17 cellular contexts compared by ENCODE assay signal in the genomic region with DNA sequence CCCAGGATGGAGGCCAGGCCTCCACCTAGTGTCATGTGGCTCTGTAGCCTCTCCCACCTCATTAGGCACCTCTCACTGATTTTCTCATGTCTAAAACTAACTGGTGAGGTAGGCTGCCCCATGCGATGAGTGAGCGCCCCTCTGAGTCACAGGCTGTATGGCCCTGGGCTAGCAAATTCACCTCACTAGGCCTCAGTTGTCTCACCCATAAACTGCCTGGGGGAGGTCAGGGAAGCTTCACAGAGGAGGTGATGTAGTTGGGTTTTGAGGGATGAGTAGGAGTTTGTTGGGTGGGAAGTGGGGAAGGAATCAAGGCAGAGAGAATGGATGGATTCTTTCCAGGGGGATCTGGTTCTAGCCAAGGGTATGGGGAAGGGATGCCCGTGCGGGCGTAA. TPM values are rescaled to one million over a fixed set of nuclear protein-coding genes. Genes with fewer than 3 reads are reported as not detected.
DNase-seq lines count a peak whose midpoint lies in the region; ATAC-seq and TF ChIP-seq lines count a peak whose summit lies in the region.
"Had no signal": no experiment of that assay in that cellular context is flagged by ENCODE, and none has a peak within 500 bp of the region (broad histone marks: within the 10 kb centered on the region; RNA-seq: fewer than 3 reads in every experiment).

No MANE protein-coding gene starts in this region.

- 81% methylated on average over 5 of the region's 5 CpGs for WGBS in suprapubic skin

- TF ChIP-seq EP300 in suprapubic skin (IDR thresholded peaks at IDR 0.05) = no peak

- in situ Hi-C loops in ACHN (cut with HindIII; ENCODE audit: low pct_ligation_motif_present, low pct_unique_long_range_greater_than_20kb, low sequenced_read_pairs) = no loop called here

- no peaks in the 10 kb centered on the region for H3K36me3 Mint-ChIP-seq in WTC11
- no peaks in the 10 kb centered on the region for H3K36me3 Mint-ChIP-seq in T-helper 17 cell (ENCODE audit: low read depth)

- DNase-seq in ACHN (peak; percentile 31), HCEC 1CT (peak; percentile 41), WTC11 (ENCODE audit: low spot score) (no peak), kidney tubule cell (ENCODE audit: low spot score) (peak; percentile 84), suprapubic skin (ENCODE audit: low spot score in 2 of 2) (no peak), T-helper 17 cell (no peak), NCI-H2196 (lab: John Stamatoyannopoulos, UW; ENCODE audit: unreplicated experiment) (no peak)
- DNase-seq: activated CD4-positive, alpha-beta memory T cell treated with anti-CD3 and anti-CD28 coated beads, Interleukin-2, amount 10 ng/mL, durations not matched to agents 7 days and 5 days; esophagus squamous epithelium; H7; NCI-H1930; NCI-H69; SIG-M5; stimulated activated CD4-positive, alpha-beta T cell treated with anti-CD3 and anti-CD28 coated beads, Interleukin-12 subunit alpha, Interleukin-12 subunit beta, amount 100 ng/mL, for 4 hours; substantia nigra had no signal

- H3K4me1 Mint-ChIP-seq in WTC11 = peaks cover 13% of the 10 kb centered on the region
- peaks cover 3% of the 10 kb centered on the region for H3K4me1 Mint-ChIP-seq in T-helper 17 cell
- H3K4me1 Mint-ChIP-seq: activated CD4-positive, alpha-beta memory T cell treated with anti-CD3 and anti-CD28 coated beads, Interleukin-2, amount 10 ng/mL, durations not matched to agents 7 days and 5 days had no signal

- H3K27me3 ChIP-seq in suprapubic skin = no peaks in the 10 kb centered on the region
- H3K27me3 ChIP-seq: esophagus squamous epithelium had no signal

- peaks cover 99% of the 10 kb centered on the region for H3K4me1 ChIP-seq in suprapubic skin

- no peak for ATAC-seq in WTC11
- ATAC-seq in T-helper 17 cell = no peak
- no peak for ATAC-seq in HG03280 (IDR thresholded peaks at IDR 0.05; ENCODE audit: unreplicated experiment)

- H3K36me3 ChIP-seq in suprapubic skin = no peaks in the 10 kb centered on the region

- H3K4me3 ChIP-seq in suprapubic skin = no peak overlapping the region
- H3K4me3 ChIP-seq: coronary artery, esophagus squamous epithelium had no signal

- peak overlapping the region; percentile 79; the same call in 1 of the 2 replicates for H3K27ac Mint-ChIP-seq in WTC11
- no peak overlapping the region for H3K27ac Mint-ChIP-seq in T-helper 17 cell
- H3K27ac Mint-ChIP-seq: activated CD4-positive, alpha-beta memory T cell treated with anti-CD3 and anti-CD28 coated beads, Interleukin-2, amount 10 ng/mL, durations not matched to agents 7 days and 5 days had no signal

- H3K9me3 ChIP-seq in suprapubic skin (no peaks in the 10 kb centered on the region), T-helper 17 cell (ENCODE audit: control insufficient read depth, low read length, poor library complexity, severe bottlenecking) (no peaks in the 10 kb centered on the region)
- H3K9me3 ChIP-seq: esophagus squamous epithelium had no signal

- H3K27me3 Mint-ChIP-seq in WTC11 (ENCODE audit: low read depth) = no peaks in the 10 kb centered on the region
- H3K27me3 Mint-ChIP-seq in T-helper 17 cell = no peaks in the 10 kb centered on the region
- H3K27me3 Mint-ChIP-seq: activated CD4-positive, alpha-beta memory T cell treated with anti-CD3 and anti-CD28 coated beads, Interleukin-2, amount 10 ng/mL, durations not matched to agents 7 days and 5 days had no signal

- TF ChIP-seq CTCF in WTC11 (IDR thresholded peaks at IDR 0.05) (no peak), suprapubic skin (IDR thresholded peaks at IDR 0.05) (no peak)

- no peaks in the 10 kb centered on the region for H3K9me3 Mint-ChIP-seq in WTC11
- H3K9me3 Mint-ChIP-seq: activated CD4-positive, alpha-beta memory T cell treated with anti-CD3 and anti-CD28 coated beads, Interleukin-2, amount 10 ng/mL, durations not matched to agents 7 days and 5 days had no signal

- TF ChIP-seq POLR2A in suprapubic skin (IDR thresholded peaks at IDR 0.05) = no peak

- no peak overlapping the region for H3K27ac ChIP-seq in suprapubic skin
- H3K27ac ChIP-seq: coronary artery had no signal

- POLR2A ChIA-PET in WTC11 (lab: Charles Lee) = no interaction called here

- H3K4me3 Mint-ChIP-seq in WTC11 = no peak overlapping the region
- H3K4me3 Mint-ChIP-seq in T-helper 17 cell = no peak overlapping the region
- H3K4me3 Mint-ChIP-seq: activated CD4-positive, alpha-beta memory T cell treated with anti-CD3 and anti-CD28 coated beads, Interleukin-2, amount 10 ng/mL, durations not matched to agents 7 days and 5 days had no signal

- CTCF ChIA-PET in WTC11 (lab: Charles Lee) = no interaction called here

TF ChIP-seq in WTC11, 78 proteins besides CTCF, POLR2A, EP300 and RAD21 (continues in another document):
- TF ChIP-seq OVOL2 (CRISPR knock-in tag; IDR thresholded peaks at IDR 0.05; ENCODE audit: borderline replicate concordance) = no peak
- TF ChIP-seq GABPB1 (CRISPR knock-in tag; IDR thresholded peaks at IDR 0.05) = no peak
- TF ChIP-seq CREB1 (CRISPR knock-in tag; IDR thresholded peaks at IDR 0.05) = no peak
- no peak for TF ChIP-seq ELF4 (CRISPR knock-in tag; IDR thresholded peaks at IDR 0.05; ENCODE audit: low read depth)
- TF ChIP-seq IRF2 (CRISPR knock-in tag; IDR thresholded peaks at IDR 0.05; ENCODE audit: borderline replicate concordance, low read depth) = no peak
- TF ChIP-seq JUN (CRISPR knock-in tag; IDR thresholded peaks at IDR 0.05) = no peak
- TF ChIP-seq, protein P1, sequence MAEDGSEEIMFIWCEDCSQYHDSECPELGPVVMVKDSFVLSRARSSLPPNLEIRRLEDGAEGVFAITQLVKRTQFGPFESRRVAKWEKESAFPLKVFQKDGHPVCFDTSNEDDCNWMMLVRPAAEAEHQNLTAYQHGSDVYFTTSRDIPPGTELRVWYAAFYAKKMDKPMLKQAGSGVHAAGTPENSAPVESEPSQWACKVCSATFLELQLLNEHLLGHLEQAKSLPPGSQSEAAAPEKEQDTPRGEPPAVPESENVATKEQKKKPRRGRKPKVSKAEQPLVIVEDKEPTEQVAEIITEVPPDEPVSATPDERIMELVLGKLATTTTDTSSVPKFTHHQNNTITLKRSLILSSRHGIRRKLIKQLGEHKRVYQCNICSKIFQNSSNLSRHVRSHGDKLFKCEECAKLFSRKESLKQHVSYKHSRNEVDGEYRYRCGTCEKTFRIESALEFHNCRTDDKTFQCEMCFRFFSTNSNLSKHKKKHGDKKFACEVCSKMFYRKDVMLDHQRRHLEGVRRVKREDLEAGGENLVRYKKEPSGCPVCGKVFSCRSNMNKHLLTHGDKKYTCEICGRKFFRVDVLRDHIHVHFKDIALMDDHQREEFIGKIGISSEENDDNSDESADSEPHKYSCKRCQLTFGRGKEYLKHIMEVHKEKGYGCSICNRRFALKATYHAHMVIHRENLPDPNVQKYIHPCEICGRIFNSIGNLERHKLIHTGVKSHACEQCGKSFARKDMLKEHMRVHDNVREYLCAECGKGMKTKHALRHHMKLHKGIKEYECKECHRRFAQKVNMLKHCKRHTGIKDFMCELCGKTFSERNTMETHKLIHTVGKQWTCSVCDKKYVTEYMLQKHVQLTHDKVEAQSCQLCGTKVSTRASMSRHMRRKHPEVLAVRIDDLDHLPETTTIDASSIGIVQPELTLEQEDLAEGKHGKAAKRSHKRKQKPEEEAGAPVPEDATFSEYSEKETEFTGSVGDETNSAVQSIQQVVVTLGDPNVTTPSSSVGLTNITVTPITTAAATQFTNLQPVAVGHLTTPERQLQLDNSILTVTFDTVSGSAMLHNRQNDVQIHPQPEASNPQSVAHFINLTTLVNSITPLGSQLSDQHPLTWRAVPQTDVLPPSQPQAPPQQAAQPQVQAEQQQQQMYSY (CRISPR knock-in tag; IDR thresholded peaks at IDR 0.05) = no peak
- TF ChIP-seq ZNF121 (CRISPR knock-in tag; IDR thresholded peaks at IDR 0.05) = no peak
- TF ChIP-seq FOXP1 (CRISPR knock-in tag; IDR thresholded peaks at IDR 0.05; ENCODE audit: borderline replicate concordance) = no peak
- TF ChIP-seq PRRX2 (CRISPR knock-in tag; IDR thresholded peaks at IDR 0.05) = no peak
- no peak for TF ChIP-seq TEAD1 (CRISPR knock-in tag; IDR thresholded peaks at IDR 0.05)
- TF ChIP-seq, protein P2, sequence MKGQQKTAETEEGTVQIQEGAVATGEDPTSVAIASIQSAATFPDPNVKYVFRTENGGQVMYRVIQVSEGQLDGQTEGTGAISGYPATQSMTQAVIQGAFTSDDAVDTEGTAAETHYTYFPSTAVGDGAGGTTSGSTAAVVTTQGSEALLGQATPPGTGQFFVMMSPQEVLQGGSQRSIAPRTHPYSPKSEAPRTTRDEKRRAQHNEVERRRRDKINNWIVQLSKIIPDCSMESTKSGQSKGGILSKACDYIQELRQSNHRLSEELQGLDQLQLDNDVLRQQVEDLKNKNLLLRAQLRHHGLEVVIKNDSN (CRISPR knock-in tag; IDR thresholded peaks at IDR 0.05) = no peak
- TF ChIP-seq MYBL2 (CRISPR knock-in tag; IDR thresholded peaks at IDR 0.05) = no peak
- no peak for TF ChIP-seq TP53 (CRISPR knock-in tag; IDR thresholded peaks at IDR 0.05)
- no peak for TF ChIP-seq FOXJ3 (CRISPR knock-in tag; IDR thresholded peaks at IDR 0.05; ENCODE audit: borderline replicate concordance)
- TF ChIP-seq, protein P3, sequence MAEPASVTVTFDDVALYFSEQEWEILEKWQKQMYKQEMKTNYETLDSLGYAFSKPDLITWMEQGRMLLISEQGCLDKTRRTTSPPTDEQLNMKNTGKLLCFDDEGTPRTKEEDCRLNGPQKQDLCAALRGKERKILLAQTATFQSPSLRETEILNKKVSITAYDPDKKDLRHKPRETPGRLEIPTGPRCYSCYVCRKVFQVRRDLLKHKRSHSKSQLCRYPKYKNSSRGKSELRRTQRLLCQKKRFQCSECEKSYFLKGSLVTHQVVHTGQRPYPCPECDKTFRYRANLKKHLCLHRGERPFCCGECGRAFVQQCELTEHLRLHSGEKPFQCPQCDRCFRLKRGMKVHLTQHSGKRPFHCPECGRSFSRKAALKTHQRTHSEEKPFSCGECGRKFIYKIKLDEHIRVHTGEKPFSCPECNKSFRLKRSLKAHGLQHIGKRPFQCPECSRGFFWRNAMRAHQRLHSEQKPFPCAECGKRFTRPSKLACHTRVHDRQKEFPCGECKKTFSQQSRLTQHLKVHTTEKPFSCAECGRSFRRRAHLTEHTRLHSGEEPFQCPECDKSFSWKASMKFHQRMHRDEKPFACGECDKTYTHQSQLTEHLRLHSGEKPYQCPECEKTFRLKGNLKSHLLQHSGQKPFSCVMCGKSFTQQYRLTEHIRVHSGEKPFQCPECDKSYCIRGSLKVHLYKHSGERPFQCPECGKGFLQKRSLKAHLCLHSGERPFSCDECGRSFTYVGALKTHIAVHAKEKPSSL (CRISPR knock-in tag; conservative IDR thresholded peaks at IDR 0.05) = no peak
- TF ChIP-seq MXD4 (CRISPR knock-in tag; IDR thresholded peaks at IDR 0.05; ENCODE audit: borderline replicate concordance) = no peak
- no peak for TF ChIP-seq ETV6 (CRISPR knock-in tag; IDR thresholded peaks at IDR 0.05)

RNA-seq across cellular contexts. Expression of a gene that starts 8.8 kb away (rescaled TPM):
- total RNA-seq in WTC11 (2021) (24.9 to 27.5 TPM (median 25.0 TPM) in 3 replicates), suprapubic skin (100 to 1,000 TPM; 165 to 240 (median 185) TPM), T-helper 17 cell (10 to 100 TPM in 1 of 2 donors, 1 to 10 TPM in 1; 7.5 to 10.6 TPM)

Comparison
In these comparisons a context has a peak if more than half of its experiments do, and no peak if none do; other contexts are left out.
1. DNase-seq: peak in ACHN (single experiment), HCEC 1CT (single experiment) and kidney tubule cell (single experiment); none in WTC11 (single experiment), suprapubic skin (0 of 2), T-helper 17 cell (0 of 3) and NCI-H2196 (single experiment).